28 cellular contexts compared by ENCODE assay signal in the genomic region with DNA sequence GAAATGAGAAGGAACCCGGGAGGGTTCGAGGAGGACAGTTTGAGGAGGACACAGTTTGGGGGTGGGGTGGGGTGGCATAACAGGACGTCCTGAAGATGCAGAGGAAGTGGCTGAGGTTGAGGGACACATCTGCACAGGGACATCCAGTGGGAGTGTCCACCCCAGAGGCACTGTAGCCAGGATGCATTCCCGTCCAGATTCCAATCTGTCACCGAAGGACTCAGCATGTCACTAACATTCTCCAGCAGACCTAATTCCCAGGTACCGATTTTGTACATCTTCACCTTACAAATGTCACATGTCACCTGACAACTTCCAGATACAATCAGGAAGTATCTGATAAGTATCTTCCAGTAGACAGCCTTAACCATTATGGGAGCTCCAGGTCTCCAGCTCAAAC. TPM values are rescaled to one million over a fixed set of nuclear protein-coding genes. Genes with fewer than 3 reads are reported as not detected.
"Had no signal": no experiment of that assay in that cellular context is flagged by ENCODE, and none has a peak within 500 bp of the region (broad histone marks: within the 10 kb centered on the region; RNA-seq: fewer than 3 reads in every experiment).

No MANE protein-coding gene starts in this region.

- H3K27me3 ChIP-seq: heart right ventricle, ovary, suprapubic skin, upper lobe of left lung had no signal

- FAIRE-seq: endometrium, keratinocyte, urothelium cell line had no signal

- H3K36me3 ChIP-seq: esophagus squamous epithelium, heart right ventricle, ovary, suprapubic skin, upper lobe of left lung had no signal

- DNase-seq: effector memory CD8-positive, alpha-beta T cell; erythroblast; esophagus squamous epithelium; foreskin melanocyte; glutamatergic neuron; heart right ventricle; hippocampal formation; natural killer cell; occipital lobe; ovary; retina; stimulated activated CD4-positive, alpha-beta T cell treated with anti-CD3 and anti-CD28 coated beads, Interleukin-12 subunit alpha, Interleukin-12 subunit beta, amount 100 ng/mL, for 4 hours; stimulated activated CD4-positive, alpha-beta T cell treated with anti-CD3 and anti-CD28 coated beads, Interleukin-1b, Interleukin-23, amount 100 ng/mL, for 48 hours; stimulated activated CD4-positive, alpha-beta T cell treated with anti-CD3 and anti-CD28 coated beads, Interleukin-4, amount 100 ng/mL, for 1 hour; stimulated activated CD8-positive, alpha-beta memory T cell treated with anti-CD3 and anti-CD28 coated beads, Interleukin-4, amount 100 ng/mL, for 48 hours; stimulated activated naive CD4-positive, alpha-beta T cell; stimulated activated naive CD8-positive, alpha-beta T cell treated with anti-CD3 and anti-CD28 coated beads, Interleukin-15, amount 100 ng/mL, for 72 hours had no signal

- H3K27ac Mint-ChIP-seq: effector memory CD8-positive, alpha-beta T cell; memory B cell; natural killer cell had no signal

- ATAC-seq: effector memory CD8-positive, alpha-beta T cell; sciatic nerve; stimulated activated naive CD8-positive, alpha-beta T cell treated with anti-CD3 and anti-CD28 coated beads, Interleukin-15, amount 100 ng/mL, for 72 hours had no signal

- H3K4me2 ChIP-seq: smooth muscle cell had no signal

- H3K4me1 Mint-ChIP-seq: memory B cell; natural killer cell; stimulated activated naive CD8-positive, alpha-beta T cell treated with anti-CD3 and anti-CD28 coated beads, Interleukin-15, amount 100 ng/mL, for 72 hours had no signal

- H3K9me3 Mint-ChIP-seq: effector memory CD8-positive, alpha-beta T cell; memory B cell; natural killer cell; stimulated activated naive CD8-positive, alpha-beta T cell treated with anti-CD3 and anti-CD28 coated beads, Interleukin-15, amount 100 ng/mL, for 72 hours had no signal

- H3K27ac ChIP-seq: coronary artery, esophagus squamous epithelium, ovary, suprapubic skin, upper lobe of left lung had no signal

- H3K4me3 ChIP-seq: coronary artery, esophagus squamous epithelium, heart right ventricle, lung, ovary, smooth muscle cell, suprapubic skin, upper lobe of left lung had no signal

- H3K9me3 ChIP-seq: esophagus squamous epithelium, heart right ventricle, ovary, suprapubic skin, upper lobe of left lung had no signal

- H3K4me1 ChIP-seq: upper lobe of left lung had no signal

- H3K4me3 Mint-ChIP-seq: effector memory CD8-positive, alpha-beta T cell; memory B cell; natural killer cell; stimulated activated naive CD8-positive, alpha-beta T cell treated with anti-CD3 and anti-CD28 coated beads, Interleukin-15, amount 100 ng/mL, for 72 hours had no signal

- H3K36me3 Mint-ChIP-seq: memory B cell, natural killer cell had no signal

RNA-seq across cellular contexts. Expression of a gene that starts 42.6 kb away (rescaled TPM):
- total RNA-seq: mononuclear cell, natural killer cell had no signal
